16 cellular contexts compared by ENCODE assay signal in genomic region chr16:1745900-1746692, GRCh38. TPM values are rescaled to one million over a fixed set of nuclear protein-coding genes. Genes with fewer than 3 reads are reported as not detected.
A peak's percentile ranks its signal among the peaks of the same experiment; 100 is the strongest.
DNase-seq lines count a peak whose midpoint lies in the region; ATAC-seq, FAIRE-seq and TF ChIP-seq lines count a peak whose summit lies in the region.
"Had no signal": no experiment of that assay in that cellular context is flagged by ENCODE, and none has a peak within 500 bp of the region (broad histone marks: within the 10 kb centered on the region; RNA-seq: fewer than 3 reads in every experiment).

No MANE protein-coding gene starts in this region.

- TF ChIP-seq RAD21 in A549 (conservative IDR thresholded peaks at IDR 0.05 in 1 of 2, IDR thresholded peaks at IDR 0.05 in 1 of 2): no peak

- no peak overlapping the region for H2AFZ ChIP-seq in neural progenitor cell (replicated peaks)

- FAIRE-seq in A549 (lab: Jason Lieb, UNC): no peak
- FAIRE-seq: GM18507, small intestine had no signal

- no peaks in the 10 kb centered on the region for H3F3A ChIP-seq in neural progenitor cell (ENCODE audit: low read depth)

- CTCF ChIA-PET in A549 (lab: Yijun Ruan, JAX): interaction anchor here (0.8 to 4.0 kb wide), 14 partner anchors 12 to 402 kb away, joined by 3 to 13 read pairs (median 4); partner anchors contain the start of genes EME2, MAPK8IP3 and MRPS34

- H3K4me3 Mint-ChIP-seq in neural progenitor cell: no peak overlapping the region
- H3K4me3 Mint-ChIP-seq: activated CD4-positive, alpha-beta T cell treated with anti-CD3 and anti-CD28 coated beads for 36 hours; activated T-cell treated with anti-CD3 and anti-CD28 coated beads, Interleukin-2, amount 50 U/mL, for 72 hours had no signal

- H4K20me1 ChIP-seq in neural progenitor cell (ENCODE audit: low read depth): no peaks in the 10 kb centered on the region

- 86% methylated on average over 25 of the region's 29 CpGs for WGBS in A549 (ENCODE audit: missing lambda C conversion rate)
- 95 to 96% methylated on average over 24 to 29 of the region's 29 CpGs for WGBS in mesodermal cell (ENCODE audit: insufficient coverage in 2 of 2), 2 experiments

- H3K9me3 Mint-ChIP-seq in neural progenitor cell: no peaks in the 10 kb centered on the region
- H3K9me3 Mint-ChIP-seq: activated T-cell treated with anti-CD3 and anti-CD28 coated beads, Interleukin-2, amount 50 U/mL, for 72 hours had no signal

- H3K27me3 ChIP-seq in HUES6 (ENCODE audit: control insufficient read depth, insufficient read depth, low read length) (no peaks in the 10 kb centered on the region), brain microvascular endothelial cell (replicated peaks) (no peaks in the 10 kb centered on the region), neural progenitor cell (no peaks in the 10 kb centered on the region)
- H3K27me3 ChIP-seq: cardiac muscle cell, tibial nerve had no signal

- H3K27ac ChIP-seq in A549: peak overlapping the region; percentile 72 to 78
- H3K27ac ChIP-seq in HUES6 (ENCODE audit: low read depth, low read length): peak overlapping the region; percentile 75; the same call in 1 of the 2 replicates
- peak overlapping the region; percentile 94 for H3K27ac ChIP-seq in brain microvascular endothelial cell
- H3K27ac ChIP-seq in mesodermal cell (ENCODE audit: low read depth, low read length, severe bottlenecking): peak overlapping the region; percentile 94
- H3K27ac ChIP-seq in coronary artery: no peak overlapping the region
- no peak overlapping the region for H3K27ac ChIP-seq in neural progenitor cell
- H3K27ac ChIP-seq: cardiac muscle cell, tibial nerve had no signal

- in situ Hi-C loops in brain microvascular endothelial cell (cut with HindIII; ENCODE audit: low pct_ligation_motif_present, low sequenced_read_pairs): no loop called here

- TF ChIP-seq CTCF in A549 (IDR thresholded peaks at IDR 0.05) (no peak), brain microvascular endothelial cell (IDR thresholded peaks at IDR 0.05; ENCODE audit: low read depth, low read length, missing control alignments) (no peak), coronary artery (IDR thresholded peaks at IDR 0.05) (no peak), neural progenitor cell (IDR thresholded peaks at IDR 0.05) (no peak)

- H3K9me3 ChIP-seq in A549 (no peaks in the 10 kb centered on the region), HUES6 (ENCODE audit: control insufficient read depth, insufficient read depth, low read depth, low read length) (no peaks in the 10 kb centered on the region), mesodermal cell (ENCODE audit: control insufficient read depth, low read length) (no peaks in the 10 kb centered on the region), neural progenitor cell (ENCODE audit: low read depth) (no peaks in the 10 kb centered on the region)
- H3K9me3 ChIP-seq: tibial nerve had no signal

- peak overlapping the region; percentile 65 for H3K4me2 ChIP-seq in A549
- H3K4me2 ChIP-seq in neural progenitor cell: no peak overlapping the region

- no peaks in the 10 kb centered on the region for H3K4me1 Mint-ChIP-seq in neural progenitor cell
- H3K4me1 Mint-ChIP-seq: activated CD4-positive, alpha-beta T cell treated with anti-CD3 and anti-CD28 coated beads for 36 hours had no signal

- no peak for TF ChIP-seq EP300 in A549 (IDR thresholded peaks at IDR 0.05)

- H3K36me3 ChIP-seq in HUES6 (ENCODE audit: control insufficient read depth, insufficient read depth, low read length) (peaks cover 37% of the 10 kb centered on the region), brain microvascular endothelial cell (replicated peaks) (peaks cover 44% of the 10 kb centered on the region), mesodermal cell (ENCODE audit: control insufficient read depth, insufficient read depth, low read length) (peaks cover 68% of the 10 kb centered on the region), neural progenitor cell (no peaks in the 10 kb centered on the region)

- H3K4me1 ChIP-seq in A549 (peaks cover 22% of the 10 kb centered on the region), HUES6 (ENCODE audit: control insufficient read depth, insufficient read depth, low read length) (no peaks in the 10 kb centered on the region), mesodermal cell (ENCODE audit: control insufficient read depth, insufficient read depth, low read length, poor library complexity, severe bottlenecking) (peaks cover 24% of the 10 kb centered on the region), neural progenitor cell (no peaks in the 10 kb centered on the region)
- H3K4me1 ChIP-seq: tibial nerve had no signal

- no peak for TF ChIP-seq POLR2A in A549 (IDR thresholded peaks at IDR 0.05; ENCODE audit: low read length)

- no peak overlapping the region for H3K4me3 ChIP-seq in A549
- H3K4me3 ChIP-seq in HUES6 (ENCODE audit: low read depth, low read length): no peak overlapping the region
- H3K4me3 ChIP-seq in brain microvascular endothelial cell (ENCODE audit: low read depth, low read length): peak overlapping the region; percentile 15
- no peak overlapping the region for H3K4me3 ChIP-seq in mesodermal cell (ENCODE audit: extremely low read depth, insufficient read depth, low read length, poor library complexity, severe bottlenecking)
- no peak overlapping the region for H3K4me3 ChIP-seq in coronary artery
- no peak overlapping the region for H3K4me3 ChIP-seq in neural progenitor cell
- H3K4me3 ChIP-seq: cardiac muscle cell, tibial nerve had no signal

- H3K36me3 Mint-ChIP-seq in neural progenitor cell: peaks cover 4% of the 10 kb centered on the region

- H3K27me3 Mint-ChIP-seq in neural progenitor cell (ENCODE audit: insufficient read depth, low read depth): no peaks in the 10 kb centered on the region
- H3K27me3 Mint-ChIP-seq: activated CD4-positive, alpha-beta T cell treated with anti-CD3 and anti-CD28 coated beads for 36 hours had no signal

- POLR2A ChIA-PET in A549 (lab: Yijun Ruan, JAX): interaction anchor here (0.5 to 1.8 kb wide), 7 partner anchors 9 to 55 kb away, joined by 3 to 19 read pairs (median 4); partner anchors contain the start of genes EME2, MAPK8IP3 and MRPS34

- no peak overlapping the region for H3K27ac Mint-ChIP-seq in neural progenitor cell
- H3K27ac Mint-ChIP-seq: activated CD4-positive, alpha-beta T cell treated with anti-CD3 and anti-CD28 coated beads for 36 hours; activated T-cell treated with anti-CD3 and anti-CD28 coated beads, Interleukin-2, amount 50 U/mL, for 72 hours had no signal

- H3K9ac ChIP-seq in HUES6 (ENCODE audit: low read length) (no peak overlapping the region), neural progenitor cell (no peak overlapping the region)

- DNase-seq in A549 (ENCODE audit: low read depth in 1 of 2, low spot score in 1 of 2): no peak
- peak; percentile 93 for DNase-seq in brain microvascular endothelial cell
- DNase-seq in coronary artery (ENCODE audit: low spot score): no peak
- no peak for DNase-seq in putamen (ENCODE audit: low spot score)
- no peak for DNase-seq in neural progenitor cell (ENCODE audit: low spot score)
- DNase-seq: activated CD4-positive, alpha-beta T cell treated with anti-CD3 and anti-CD28 coated beads for 36 hours; activated T-cell treated with anti-CD3 and anti-CD28 coated beads, Interleukin-2, amount 50 U/mL, for 72 hours; DMS79 treated with DMSO at 0.1 percent for 48 hours; NCI-H446 treated with DMSO at 0.1 percent for 48 hours; small intestine had no signal

- no peaks in the 10 kb centered on the region for H3K79me2 ChIP-seq in neural progenitor cell (ENCODE audit: low read depth)

- ATAC-seq in A549: peak in 1 of 2 experiments; percentile 23; a peak in 3 of 6 replicates
- no peak for ATAC-seq in GM19351 (IDR thresholded peaks at IDR 0.05; ENCODE audit: unreplicated experiment)
- ATAC-seq: activated CD4-positive, alpha-beta T cell treated with anti-CD3 and anti-CD28 coated beads for 36 hours; activated T-cell treated with anti-CD3 and anti-CD28 coated beads, Interleukin-2, amount 50 U/mL, for 72 hours had no signal

RNA-seq across cellular contexts. Expression of gene NME3, which starts 25.2 kb away (rescaled TPM):
- 15.2 and 15.7 TPM in 2 replicates for polyA plus RNA-seq in A549 (2011; rRNA removed)
- 64.9 and 82.8 TPM in 2 replicates for polyA plus RNA-seq in A549 (2012; cell fraction: cytosol; rRNA removed)
- polyA plus RNA-seq in A549 (2012; cell fraction: nucleus; rRNA removed): 175 and 253 TPM in 2 replicates
- 46.4 to 59.2 TPM (median 49.9 TPM) in 3 replicates for polyA plus RNA-seq in A549 (2017; fragmentation: RNase III; extraction: RNeasy Plus Mini Kit Qiagen cat#74134 plus additional on column Dnase treatment)
- polyA minus RNA-seq in A549 (2011; rRNA and poly(A)+ RNA removed): 2.2 and 3.0 TPM in 2 replicates
- 28.4 TPM for polyA plus RNA-seq in mesodermal cell (2013, experiment 1 of 2)
- polyA plus RNA-seq in mesodermal cell (2013, experiment 2 of 2): 25.1 TPM
- total RNA-seq in neural progenitor cell (ENCODE audit: low replicate concordance): 15.6 and 42.5 TPM in 2 replicates

RNA-seq across cellular contexts. Expression of gene EME2, which starts 26.5 kb away (rescaled TPM):
- polyA plus RNA-seq in A549 (2011; rRNA removed) (2.9 and 3.7 TPM in 2 replicates), A549 (2017; fragmentation: RNase III; extraction: RNeasy Plus Mini Kit Qiagen cat#74134 plus additional on column Dnase treatment) (13.0 to 17.3 TPM (median 16.5 TPM) in 3 replicates)
- polyA plus RNA-seq in A549 (2012; cell fraction: cytosol; rRNA removed): 7.0 and 8.9 TPM in 2 replicates
- 77.2 and 97.0 TPM in 2 replicates for polyA plus RNA-seq in A549 (2012; cell fraction: nucleus; rRNA removed)
- polyA minus RNA-seq in A549 (2011; rRNA and poly(A)+ RNA removed): 3.7 and 3.8 TPM in 2 replicates
- 3.6 TPM for polyA plus RNA-seq in mesodermal cell (2013, experiment 1 of 2)
- polyA plus RNA-seq in mesodermal cell (2013, experiment 2 of 2): 2.8 TPM
- 2.3 and 10.3 TPM in 2 replicates for total RNA-seq in neural progenitor cell (ENCODE audit: low replicate concordance)

RNA-seq across cellular contexts. Expression of gene MRPS34, which starts 26.8 kb away (rescaled TPM):
- polyA plus RNA-seq in A549 (2011; rRNA removed) (105 and 118 TPM in 2 replicates), A549 (2017; fragmentation: RNase III; extraction: RNeasy Plus Mini Kit Qiagen cat#74134 plus additional on column Dnase treatment) (210 to 220 TPM (median 214 TPM) in 3 replicates)
- 247 and 255 TPM in 2 replicates for polyA plus RNA-seq in A549 (2012; cell fraction: cytosol; rRNA removed)
- polyA plus RNA-seq in A549 (2012; cell fraction: nucleus; rRNA removed): 134 and 202 TPM in 2 replicates
- 33.4 and 34.5 TPM in 2 replicates for polyA minus RNA-seq in A549 (2011; rRNA and poly(A)+ RNA removed)
- 82.9 TPM for polyA plus RNA-seq in mesodermal cell (2013, experiment 1 of 2)
- 68.0 TPM for polyA plus RNA-seq in mesodermal cell (2013, experiment 2 of 2)
- total RNA-seq in neural progenitor cell (ENCODE audit: low replicate concordance): 48.4 and 108 TPM in 2 replicates

RNA-seq across cellular contexts. Expression of gene SPSB3, which starts 36.3 kb away (rescaled TPM):
- polyA plus RNA-seq in A549 (2011; rRNA removed) (9.2 and 10.6 TPM in 2 replicates), A549 (2017; fragmentation: RNase III; extraction: RNeasy Plus Mini Kit Qiagen cat#74134 plus additional on column Dnase treatment) (10.6 to 17.3 TPM (median 14.6 TPM) in 3 replicates)
- 20.8 and 26.8 TPM in 2 replicates for polyA plus RNA-seq in A549 (2012; cell fraction: cytosol; rRNA removed)
- 88.1 and 104 TPM in 2 replicates for polyA plus RNA-seq in A549 (2012; cell fraction: nucleus; rRNA removed)
- polyA minus RNA-seq in A549 (2011; rRNA and poly(A)+ RNA removed): 7.2 and 7.4 TPM in 2 replicates
- 63.6 TPM for polyA plus RNA-seq in mesodermal cell (2013, experiment 1 of 2)
- 51.4 TPM for polyA plus RNA-seq in mesodermal cell (2013, experiment 2 of 2)
- 18.7 and 53.4 TPM in 2 replicates for total RNA-seq in neural progenitor cell (ENCODE audit: low replicate concordance)

RNA-seq across cellular contexts. Expression of gene NUBP2, which starts 36.7 kb away (rescaled TPM):
- 21.9 and 24.7 TPM in 2 replicates for polyA plus RNA-seq in A549 (2011; rRNA removed)
- polyA plus RNA-seq in A549 (2012; cell fraction: cytosol; rRNA removed): 94.4 and 129 TPM in 2 replicates
- polyA plus RNA-seq in A549 (2012; cell fraction: nucleus; rRNA removed): 147 and 177 TPM in 2 replicates
- 58.9 to 65.3 TPM (median 60.7 TPM) in 3 replicates for polyA plus RNA-seq in A549 (2017; fragmentation: RNase III; extraction: RNeasy Plus Mini Kit Qiagen cat#74134 plus additional on column Dnase treatment)
- 9.3 and 9.5 TPM in 2 replicates for polyA minus RNA-seq in A549 (2011; rRNA and poly(A)+ RNA removed)
- polyA plus RNA-seq in mesodermal cell (2013, experiment 1 of 2): 60.9 TPM
- polyA plus RNA-seq in mesodermal cell (2013, experiment 2 of 2): 51.7 TPM
- total RNA-seq in neural progenitor cell (ENCODE audit: low replicate concordance): 22.8 and 77.7 TPM in 2 replicates

Comparison
In these comparisons a context has a peak if more than half of its experiments do, and no peak if none do; other contexts are left out.
1. H3K27ac ChIP-seq: peak in A549 (2 of 2), HUES6 (single experiment), brain microvascular endothelial cell (single experiment) and mesodermal cell (single experiment); none in coronary artery (0 of 2) and neural progenitor cell (single experiment).